Comparison of ENCODE assay signal across 8 cellular contexts in genomic region chr12:54017027-54017788, GRCh38. TPM values are rescaled to one million over a fixed set of nuclear protein-coding genes. Genes with fewer than 3 reads are reported as not detected.
A peak's percentile ranks its signal among the peaks of the same experiment; 100 is the strongest.
DNase-seq lines count a peak whose midpoint lies in the region; ATAC-seq and TF ChIP-seq lines count a peak whose summit lies in the region.

No MANE protein-coding gene starts in this region.

- TF ChIP-seq CTCF in DND-41 (IDR thresholded peaks at IDR 0.05; ENCODE audit: borderline replicate concordance, extremely low read depth, low read length, poor library complexity, severe bottlenecking), result peak; percentile 16

- H2AFZ ChIP-seq in DND-41 (ENCODE audit: low read depth, low read length), result peak overlapping the region; percentile 83

- H3K9me3 ChIP-seq in DND-41 (ENCODE audit: insufficient read depth, low read length, severe bottlenecking) (no peaks in the 10 kb centered on the region), HUES6 (ENCODE audit: control insufficient read depth, insufficient read depth, low read depth, low read length) (no peaks in the 10 kb centered on the region), SK-N-MC (ENCODE audit: low read depth, low read length) (no peaks in the 10 kb centered on the region)

- DNase-seq in DND-41 (no peak), SK-N-MC (ENCODE audit: low read depth, low spot score) (no peak), foreskin melanocyte (peak; percentile 49), renal cortical epithelial cell (ENCODE audit: low read depth) (peak; percentile 64), ecto neural progenitor cell (ENCODE audit: low spot score) (no peak), iPS-NIHi7 (ENCODE audit: extremely low spot score) (no peak)

- H3K79me2 ChIP-seq in DND-41 (ENCODE audit: insufficient read depth, low read length), result 0 out of 2 replicates have a peak, but pooled peaks cover 3% of the 10 kb centered on the region

- H4K20me1 ChIP-seq in DND-41 (ENCODE audit: insufficient read depth, low read length), result no peaks in the 10 kb centered on the region

- H3K9ac ChIP-seq in DND-41 (ENCODE audit: low read depth, low read length) (peak overlapping the region; percentile 87), HUES6 (ENCODE audit: low read length) (peak overlapping the region; percentile 81), SK-N-MC (ENCODE audit: insufficient read length) (peak overlapping the region; percentile 70)

- H3K27me3 ChIP-seq in DND-41 (ENCODE audit: insufficient read depth, low read length, poor library complexity), result peaks cover 43% of the 10 kb centered on the region
- H3K27me3 ChIP-seq in HUES6 (ENCODE audit: control insufficient read depth, insufficient read depth, low read length), result peaks cover 100% of the 10 kb centered on the region

- H3K4me1 ChIP-seq in DND-41 (ENCODE audit: insufficient read depth, low read length) (peaks cover 17% of the 10 kb centered on the region), HUES6 (ENCODE audit: control insufficient read depth, insufficient read depth, low read length) (peaks cover 24% of the 10 kb centered on the region)

- no peaks in the 10 kb centered on the region for H3K36me3 ChIP-seq in DND-41 (ENCODE audit: insufficient read depth, low read length)
- H3K36me3 ChIP-seq in HUES6 (ENCODE audit: control insufficient read depth, insufficient read depth, low read length), result no peaks in the 10 kb centered on the region
- H3K36me3 ChIP-seq in SK-N-MC (ENCODE audit: insufficient read depth, low read length), result no peaks in the 10 kb centered on the region

- H3K27ac ChIP-seq in DND-41 (ENCODE audit: low read length) (peak overlapping the region; percentile 68), HUES6 (ENCODE audit: low read depth, low read length) (no peak overlapping the region), SK-N-MC (peak overlapping the region; percentile 95)

- ATAC-seq in DND-41 (ENCODE audit: insufficient read depth, low read depth) (peak; percentile 46), GM21447 (IDR thresholded peaks at IDR 0.05; ENCODE audit: unreplicated experiment) (peak; percentile 35)

- peak overlapping the region; percentile 73 for H3K4me2 ChIP-seq in DND-41 (ENCODE audit: insufficient read depth, low read length)

- H3K4me3 ChIP-seq in DND-41 (ENCODE audit: low read depth in 1 of 2, low read length in 2 of 2) (peak overlapping the region; percentile 28 to 63; a peak in 3 of 4 replicates), HUES6 (ENCODE audit: low read depth, low read length) (peak overlapping the region; percentile 61), SK-N-MC (peak overlapping the region; percentile 95)

RNA-seq across cellular contexts. Expression of gene HOXC8, which starts 8.4 kb away (rescaled TPM):
- total RNA-seq in renal cortical epithelial cell, result 0.87 and 1.8 TPM in 2 replicates

RNA-seq across cellular contexts. Expression of gene HOXC6, which starts 11.0 kb away (rescaled TPM):
- 0.35 and 6.0 TPM in 2 replicates for total RNA-seq in renal cortical epithelial cell

RNA-seq across cellular contexts. Expression of gene HOXC5, which starts 15.6 kb away (rescaled TPM):
- total RNA-seq in renal cortical epithelial cell, result 0.80 TPM in 1 of 2 replicates, not detected in the other

RNA-seq across cellular contexts. Expression of gene HOXC9, which starts 17.2 kb away (rescaled TPM):
- total RNA-seq in renal cortical epithelial cell, result 5.9 and 6.5 TPM in 2 replicates

RNA-seq across cellular contexts. Expression of gene HOXC10, which starts 32.3 kb away (rescaled TPM):
- total RNA-seq in renal cortical epithelial cell, result 1.6 and 15.3 TPM in 2 replicates

Comparison
In these comparisons a context has a peak if more than half of its experiments do, and no peak if none do; other contexts are left out.
1. DNase-seq: peak in foreskin melanocyte (single experiment) and renal cortical epithelial cell (single experiment); none in DND-41 (single experiment), SK-N-MC (single experiment), ecto neural progenitor cell (single experiment) and iPS-NIHi7 (single experiment).
2. Peak in every context shown above with its lines, with median percentiles within 50 percentile points of each other: H3K4me3 ChIP-seq and H3K9ac ChIP-seq.